ENCODE assay signal across 18 cellular contexts in genomic region chrX:14064632-14065432, GRCh38. TPM values are rescaled to one million over a fixed set of nuclear protein-coding genes. Genes with fewer than 3 reads are reported as not detected.
DNase-seq lines count a peak whose midpoint lies in the region; ATAC-seq, FAIRE-seq and TF ChIP-seq lines count a peak whose summit lies in the region.
"Had no signal": no experiment of that assay in that cellular context is flagged by ENCODE, and none has a peak within 500 bp of the region (broad histone marks: within the 10 kb centered on the region; RNA-seq: fewer than 3 reads in every experiment).

No MANE protein-coding gene starts in this region.

- DNase-seq in NCI-H748 (lab: John Stamatoyannopoulos, UW; ENCODE audit: unreplicated experiment) (peak; percentile 24), NCI-H748 treated with DMSO at 0.1 percent for 48 hours (lab: John Stamatoyannopoulos, UW) (no peak), RWPE1 (ENCODE audit: low spot score) (peak; percentile 27), erythroblast (lab: John Stamatoyannopoulos, UW) (peak; percentile 53 to 64), urothelium cell line (ENCODE audit: low spot score) (peak; percentile 17), NCI-H69 (lab: John Stamatoyannopoulos, UW) (no peak), KG1 (lab: John Stamatoyannopoulos, UW) (no peak)
- DNase-seq: 8988T; activated T-cell treated with anti-CD3 and anti-CD28 coated beads, Interleukin-2, amount 50 U/mL, for 1 hour; adrenal gland; effector memory CD8-positive, alpha-beta T cell; left ventricle myocardium inferior; NCI-H1092; NCI-H526 treated with DMSO at 0.1 percent for 48 hours had no signal

- CTCF ChIA-PET in RWPE1 (lab: Yijun Ruan, JAX): no interaction called here

- no peak for FAIRE-seq in urothelium cell line (lab: Jason Lieb, UNC)

- POLR2A ChIA-PET in RWPE1 (lab: Yijun Ruan, JAX; ENCODE audit: low non-redundant PET): no interaction called here

- ATAC-seq in esophagus mucosa: no peak
- ATAC-seq: activated CD4-positive, CD25-positive, alpha-beta regulatory T cell treated with anti-CD3 and anti-CD28 coated beads, Interleukin-2, amount 50 U/mL, for 24 hours; effector memory CD8-positive, alpha-beta T cell had no signal

- H3K27ac ChIP-seq in RWPE1: no peak overlapping the region
- H3K27ac ChIP-seq: adrenal gland, left ventricle myocardium inferior, neural progenitor cell, thoracic aorta had no signal

- no peak for TF ChIP-seq CTCF in RWPE1 (conservative IDR thresholded peaks at IDR 0.05; ENCODE audit: low read depth)

- TF ChIP-seq POLR2A in erythroblast (IDR thresholded peaks at IDR 0.05; ENCODE audit: low read length): no peak

RNA-seq across cellular contexts. Expression of gene GEMIN8, which starts 35.1 kb away (rescaled TPM):
- total RNA-seq in esophagus mucosa: 17.4 TPM

Comparison
In these comparisons a context has a peak if more than half of its experiments do, and no peak if none do; other contexts are left out.
1. DNase-seq: peak in NCI-H748 (single experiment), RWPE1 (single experiment), erythroblast (2 of 2) and urothelium cell line (single experiment); none in NCI-H748 treated with DMSO at 0.1 percent for 48 hours (single experiment), NCI-H69 (single experiment) and KG1 (single experiment).